Comparison of ENCODE assay signal across 14 cellular contexts in genomic region chr4:84870398-84871163, GRCh38.
DNase-seq lines count a peak whose midpoint lies in the region; ATAC-seq, FAIRE-seq and TF ChIP-seq lines count a peak whose summit lies in the region.
"Had no signal": no experiment of that assay in that cellular context is flagged by ENCODE, and none has a peak within 500 bp of the region (broad histone marks: within the 10 kb centered on the region; RNA-seq: fewer than 3 reads in every experiment).

No MANE protein-coding gene starts in this region.

- peaks cover 13% of the 10 kb centered on the region for H3K36me3 Mint-ChIP-seq in MCF 10A (ENCODE audit: insufficient read depth, unreplicated experiment)
- peaks cover 6% of the 10 kb centered on the region for H3K36me3 Mint-ChIP-seq in astrocyte (ENCODE audit: low read depth, unreplicated experiment)

- H3K27me3 ChIP-seq in breast epithelium (no peaks in the 10 kb centered on the region), astrocyte (ENCODE audit: insufficient read depth, low read length) (no peaks in the 10 kb centered on the region), iPS-15b (ENCODE audit: control insufficient read depth, insufficient read depth, low read length) (no peaks in the 10 kb centered on the region)

- H3K4me2 ChIP-seq in astrocyte (ENCODE audit: low read length), result peak overlapping the region; percentile 77

- H3K4me3 Mint-ChIP-seq in MCF 10A (ENCODE audit: unreplicated experiment), result no peak overlapping the region
- H3K4me3 Mint-ChIP-seq in astrocyte (ENCODE audit: unreplicated experiment), result peak overlapping the region; percentile 78
- H3K4me3 Mint-ChIP-seq: activated CD8-positive, alpha-beta T cell treated with anti-CD3 and anti-CD28 coated beads, Interleukin-2, amount 10 ng/mL, durations not matched to agents 7 days and 5 days; brain had no signal

- ATAC-seq in GM21576 (IDR thresholded peaks at IDR 0.05; ENCODE audit: unreplicated experiment), result no peak
- ATAC-seq: activated CD8-positive, alpha-beta T cell treated with anti-CD3 and anti-CD28 coated beads, Interleukin-2, amount 10 ng/mL, durations not matched to agents 7 days and 5 days; sciatic nerve had no signal

- H3K36me3 ChIP-seq in breast epithelium (no peaks in the 10 kb centered on the region), astrocyte (ENCODE audit: insufficient read depth, low read length) (no peaks in the 10 kb centered on the region), iPS-15b (ENCODE audit: control insufficient read depth, insufficient read depth, low read length) (no peaks in the 10 kb centered on the region)

- H3K9ac ChIP-seq in astrocyte (ENCODE audit: low read length) (no peak overlapping the region), iPS-15b (ENCODE audit: low read depth, low read length) (no peak overlapping the region)

- in situ Hi-C loops in GM13977 (cut with MboI; ENCODE audit: low pct_unique_long_range_greater_than_20kb, low sequenced_read_pairs, unreplicated experiment), result no loop called here

- H4K20me1 ChIP-seq in astrocyte (ENCODE audit: insufficient read depth, low read length), result no peaks in the 10 kb centered on the region

- H3K9me3 ChIP-seq in breast epithelium (no peaks in the 10 kb centered on the region), astrocyte (ENCODE audit: insufficient read depth, low read depth, low read length) (no peaks in the 10 kb centered on the region), iPS-15b (ENCODE audit: control insufficient read depth, insufficient read depth, low read length) (no peaks in the 10 kb centered on the region)

- FAIRE-seq in astrocyte (lab: Jason Lieb, UNC) (peak; percentile 96), urothelium cell line (lab: Jason Lieb, UNC) (no peak)

- H3K4me3 ChIP-seq in breast epithelium, result no peak overlapping the region
- no peak overlapping the region for H3K4me3 ChIP-seq in astrocyte (ENCODE audit: insufficient read depth, low read depth, low read length)
- H3K4me3 ChIP-seq in iPS-15b (ENCODE audit: low read depth, low read length), result peak overlapping the region; percentile 27

- no TSS peak for BruUV-seq in MCF 10A (replicated peaks; lab: Mats Ljungman, UMichigan)

- peaks cover 34% of the 10 kb centered on the region for H3K79me2 ChIP-seq in astrocyte (ENCODE audit: insufficient read depth, low read length)

- peaks cover 10% of the 10 kb centered on the region for H3K4me1 Mint-ChIP-seq in MCF 10A (ENCODE audit: insufficient read depth, unreplicated experiment)
- peaks cover 26% of the 10 kb centered on the region for H3K4me1 Mint-ChIP-seq in astrocyte (ENCODE audit: low read depth, unreplicated experiment)

- no peak for TF ChIP-seq POLR2A in breast epithelium (IDR thresholded peaks at IDR 0.05)

- peak overlapping the region; percentile 58 for H3K27ac Mint-ChIP-seq in MCF 10A (ENCODE audit: low read depth, unreplicated experiment)
- H3K27ac Mint-ChIP-seq in astrocyte (ENCODE audit: unreplicated experiment), result peak overlapping the region; percentile 98
- H3K27ac Mint-ChIP-seq: activated CD8-positive, alpha-beta T cell treated with anti-CD3 and anti-CD28 coated beads, Interleukin-2, amount 10 ng/mL, durations not matched to agents 7 days and 5 days; brain had no signal

- CTCF ChIA-PET in MCF 10A (lab: Yijun Ruan, JAX), result no interaction called here

- H2AFZ ChIP-seq in astrocyte (ENCODE audit: low read depth, low read length), result no peak overlapping the region

- H3K4me1 ChIP-seq in breast epithelium (no peaks in the 10 kb centered on the region), astrocyte (ENCODE audit: insufficient read depth, low read length) (peaks cover 14% of the 10 kb centered on the region), iPS-15b (ENCODE audit: control insufficient read depth, insufficient read depth, low read length) (peaks cover 27% of the 10 kb centered on the region)

- DNase-seq in MCF 10A (ENCODE audit: unreplicated experiment) (peak; percentile 27), breast epithelium (ENCODE audit: low spot score in 2 of 2) (no peak), astrocyte (ENCODE audit: low read depth) (peak; percentile 87), urothelium cell line (ENCODE audit: low spot score) (peak; percentile 63), GM13977 (ENCODE audit: low spot score) (no peak), MV-4-11 (lab: John Stamatoyannopoulos, UW) (no peak)
- DNase-seq: 8988T; activated CD8-positive, alpha-beta T cell treated with anti-CD3 and anti-CD28 coated beads, Interleukin-2, amount 10 ng/mL, durations not matched to agents 7 days and 5 days; NCI-H187 treated with DMSO at 0.1 percent for 48 hours; Right ventricle myocardium superior had no signal

- POLR2A ChIA-PET in MCF 10A (lab: Yijun Ruan, JAX), result no interaction called here

- H3K27ac ChIP-seq in breast epithelium (no peak overlapping the region), astrocyte (ENCODE audit: low read depth, low read length) (peak overlapping the region; percentile 70)

- TF ChIP-seq CTCF in MCF 10A (IDR thresholded peaks at IDR 0.05; ENCODE audit: unreplicated experiment) (no peak), breast epithelium (IDR thresholded peaks at IDR 0.05) (no peak), astrocyte (IDR thresholded peaks at IDR 0.05; ENCODE audit: insufficient read depth, low read depth, low read length) (no peak), GM13977 (IDR thresholded peaks at IDR 0.05; ENCODE audit: extremely low read depth, insufficient read depth, missing control alignments) (no peak)

- H3K27me3 Mint-ChIP-seq in MCF 10A (ENCODE audit: insufficient read depth, unreplicated experiment) (no peaks in the 10 kb centered on the region), astrocyte (ENCODE audit: low read depth, unreplicated experiment) (no peaks in the 10 kb centered on the region)
- H3K27me3 Mint-ChIP-seq: brain had no signal

- intact Hi-C loops in MCF 10A (cut with micrococcal nuclease) (no loop called here), breast epithelium (cut with DNase I; ENCODE audit: low total_unique reads) (no loop called here)

- no peaks in the 10 kb centered on the region for H3K9me3 Mint-ChIP-seq in MCF 10A (ENCODE audit: unreplicated experiment)
- no peaks in the 10 kb centered on the region for H3K9me3 Mint-ChIP-seq in astrocyte (ENCODE audit: unreplicated experiment)

Comparison
In these comparisons a context has a peak if more than half of its experiments do, and no peak if none do; other contexts are left out.
1. DNase-seq: peak in MCF 10A (single experiment), astrocyte (single experiment) and urothelium cell line (single experiment); none in breast epithelium (0 of 2), GM13977 (single experiment) and MV-4-11 (single experiment).